In genomic region chr18:46704189-46704588, GRCh38 we compare ENCODE assay signal across 31 cellular contexts. TPM values are rescaled to one million over a fixed set of nuclear protein-coding genes. Genes with fewer than 3 reads are reported as not detected.
"Had no signal": no experiment of that assay in that cellular context is flagged by ENCODE, and none has a peak within 500 bp of the region (broad histone marks: within the 10 kb centered on the region; RNA-seq: fewer than 3 reads in every experiment).

No MANE protein-coding gene starts in this region.

- H3K4me2 ChIP-seq: neural progenitor cell, smooth muscle cell had no signal

- DNase-seq: naive thymus-derived CD8-positive, alpha-beta T cell; nephron progenitor cell; occipital lobe; ovary; psoas muscle; right cardiac atrium; spleen; stimulated activated CD4-positive, alpha-beta T cell treated with anti-CD3 and anti-CD28 coated beads, Interleukin-12 subunit alpha, Interleukin-12 subunit beta, amount 100 ng/mL, for 4 hours; stimulated activated CD4-positive, alpha-beta T cell treated with anti-CD3 and anti-CD28 coated beads, Interleukin-1b, Interleukin-23, amount 100 ng/mL, for 48 hours; stimulated activated CD4-positive, alpha-beta T cell treated with anti-CD3 and anti-CD28 coated beads, Interleukin-4, amount 100 ng/mL, for 1 hour; stimulated activated CD4-positive, alpha-beta T cell treated with anti-CD3 and anti-CD28 coated beads, Interleukin-4, amount 100 ng/mL, for 4 hours; stimulated activated CD8-positive, alpha-beta memory T cell treated with anti-CD3 and anti-CD28 coated beads, Interleukin-4, amount 100 ng/mL, for 48 hours; stimulated activated naive CD4-positive, alpha-beta T cell; stimulated activated naive CD8-positive, alpha-beta T cell treated with anti-CD3 and anti-CD28 coated beads, Interleukin-15, amount 100 ng/mL, for 72 hours; stimulated activated naive CD8-positive, alpha-beta T cell treated with anti-CD3 and anti-CD28 coated beads, Interleukin-15, Interleukin-2, amounts not matched to agents 100 U/mL and 50 U/mL, for 24 hours; substantia nigra; testis; tibial artery; transverse colon; upper lobe of right lung had no signal

- H3K27ac ChIP-seq: neural progenitor cell, ovary, psoas muscle, skin epidermis, spleen, suprapubic skin, testis, tibial artery, transverse colon, upper lobe of right lung, vagina had no signal

- H3K27me3 ChIP-seq: neural progenitor cell, ovary, spleen, testis, transverse colon, upper lobe of right lung, vagina had no signal

- H3K36me3 ChIP-seq: neural progenitor cell, ovary, spleen, suprapubic skin, tibial artery, transverse colon, upper lobe of right lung, vagina had no signal

- H3K9ac ChIP-seq: neural progenitor cell, parathyroid adenoma had no signal

- H3K4me1 ChIP-seq: spleen, suprapubic skin, tibial artery, transverse colon, upper lobe of right lung, vagina had no signal

- H3K4me3 ChIP-seq: neural progenitor cell, ovary, psoas muscle, skin epidermis, smooth muscle cell, spleen, suprapubic skin, testis, tibial artery, transverse colon, upper lobe of right lung, vagina had no signal

- H3K9me3 ChIP-seq: ovary, psoas muscle, spleen, suprapubic skin, testis, tibial artery, transverse colon, upper lobe of right lung, vagina had no signal

- ATAC-seq: naive thymus-derived CD8-positive, alpha-beta T cell; natural killer cell treated with Interleukin-12 subunit alpha and Interleukin-12 subunit beta and Interleukin-15 and Interleukin-18, amount 100 ng/mL, for 72 hours; psoas muscle; right cardiac atrium; sciatic nerve; stimulated activated memory B cell treated with anti-CD40 and anti-IgM and Interleukin-4, amounts not matched to agents 10 μg/mL and 1 μg/mL and 100 μg/mL, for 72 hours; stimulated activated naive CD8-positive, alpha-beta T cell treated with anti-CD3 and anti-CD28 coated beads, Interleukin-15, amount 100 ng/mL, for 72 hours; stimulated activated naive CD8-positive, alpha-beta T cell treated with anti-CD3 and anti-CD28 coated beads, Interleukin-15, Interleukin-2, amounts not matched to agents 100 U/mL and 50 U/mL, for 24 hours; upper lobe of right lung had no signal

RNA-seq across cellular contexts. Expression of gene LOXHD1, which starts 47.2 kb away (rescaled TPM):
- total RNA-seq: natural killer cell treated with Interleukin-12 subunit alpha and Interleukin-12 subunit beta and Interleukin-15 and Interleukin-18, amount 100 ng/mL, for 72 hours; osteoblast; renal cortical epithelial cell; smooth muscle cell; vagina had no signal
- polyA plus RNA-seq: naive thymus-derived CD8-positive, alpha-beta T cell; smooth muscle cell had no signal

RNA-seq across cellular contexts. Expression of gene ST8SIA5, which starts 52.7 kb away (rescaled TPM):
- total RNA-seq: suprapubic skin, upper lobe of right lung, vagina had no signal
- polyA plus RNA-seq: naive thymus-derived CD8-positive, alpha-beta T cell; smooth muscle cell had no signal
